In the genomic region with DNA sequence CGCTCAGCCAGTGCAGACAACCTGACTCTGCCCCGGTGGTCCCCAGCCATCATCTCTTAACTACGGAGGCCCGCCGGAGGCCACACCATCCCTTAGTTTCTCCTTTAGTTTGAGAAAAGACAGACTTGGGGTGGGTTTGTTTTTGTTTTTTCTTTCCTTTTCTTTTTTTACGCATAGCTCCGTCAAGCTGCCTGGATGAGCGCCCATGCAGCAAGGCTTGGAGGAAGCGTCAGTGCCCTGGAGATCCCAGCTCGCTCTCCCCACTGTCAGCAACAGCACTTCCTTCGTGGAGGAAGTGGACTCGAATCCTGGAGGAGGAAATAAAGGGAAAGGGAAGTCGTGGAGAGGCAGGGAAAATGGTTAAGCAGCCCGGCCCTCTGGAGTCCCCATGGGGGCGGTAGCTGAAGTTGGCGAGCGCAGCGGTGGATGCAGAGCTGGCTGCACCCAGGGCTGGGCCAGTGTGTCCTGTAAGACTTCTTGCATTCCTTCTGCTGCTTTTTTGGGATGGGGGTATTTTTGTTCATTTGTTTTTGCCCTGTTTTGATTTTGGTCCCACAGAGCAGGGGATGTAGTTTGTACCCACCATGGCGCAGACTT, we compare ENCODE assay signal across 19 cellular contexts. TPM values are rescaled to one million over a fixed set of nuclear protein-coding genes. Genes with fewer than 3 reads are reported as not detected.
A peak's percentile ranks its signal among the peaks of the same experiment; 100 is the strongest.
DNase-seq lines count a peak whose midpoint lies in the region; ATAC-seq and TF ChIP-seq lines count a peak whose summit lies in the region.
"Had no signal": no experiment of that assay in that cellular context is flagged by ENCODE, and none has a peak within 500 bp of the region (broad histone marks: within the 10 kb centered on the region; RNA-seq: fewer than 3 reads in every experiment).

No MANE protein-coding gene starts in this region.

- H3K4me1 Mint-ChIP-seq in GM23338 (peaks cover 7% of the 10 kb centered on the region), endothelial cell (ENCODE audit: unreplicated experiment) (peaks cover 16% of the 10 kb centered on the region), progenitor cell of endocrine pancreas (ENCODE audit: low read depth) (no peaks in the 10 kb centered on the region)

- no peak overlapping the region for H3K4me2 ChIP-seq in GM23338

- no peak for TF ChIP-seq CTCF in AG04450 (IDR thresholded peaks at IDR 0.05; ENCODE audit: low read depth, low read length)
- TF ChIP-seq CTCF in GM23338 (conservative IDR thresholded peaks at IDR 0.05; ENCODE audit: low read depth in 2 of 2) = no peak
- no peak for TF ChIP-seq CTCF in endothelial cell (IDR thresholded peaks at IDR 0.05; ENCODE audit: unreplicated experiment)
- no peak for TF ChIP-seq CTCF in progenitor cell of endocrine pancreas (IDR thresholded peaks at IDR 0.05; ENCODE audit: unreplicated experiment)

- H3K36me3 ChIP-seq in GM23338 (ENCODE audit: insufficient read depth) = no peaks in the 10 kb centered on the region

- H3K9me3 ChIP-seq in AG04450 (ENCODE audit: control insufficient read depth, insufficient read depth, low read length) = no peaks in the 10 kb centered on the region; the same call in 1 of the 2 replicates
- H3K9me3 ChIP-seq: SJSA1 had no signal

- H3F3A ChIP-seq in GM23338 (replicated peaks; ENCODE audit: low read depth) = no peaks in the 10 kb centered on the region

- H3K27ac Mint-ChIP-seq in GM23338 (no peak overlapping the region), endothelial cell (ENCODE audit: unreplicated experiment) (peak overlapping the region; percentile 71), progenitor cell of endocrine pancreas (peak overlapping the region; percentile 53)
- H3K27ac Mint-ChIP-seq: HFFc6 had no signal

- H2AFZ ChIP-seq in GM23338 = no peak overlapping the region

- POLR2A ChIA-PET in AG04450 (lab: Yijun Ruan, JAX) = interaction anchor here (0.6 kb wide), 1 partner anchor 478 kb away, joined by 3 read pairs; no protein-coding TSS in a partner anchor

- CTCF ChIA-PET in AG04450 (lab: Charles Lee) = no interaction called here

- H3K4me3 Mint-ChIP-seq in GM23338 (no peak overlapping the region), endothelial cell (ENCODE audit: unreplicated experiment) (peak overlapping the region; percentile 76), progenitor cell of endocrine pancreas (ENCODE audit: low read depth) (no peak overlapping the region)
- H3K4me3 Mint-ChIP-seq: HFFc6 had no signal

- H3K27me3 Mint-ChIP-seq in GM23338 (ENCODE audit: insufficient read depth, low read depth, poor library complexity) (peaks cover 6% of the 10 kb centered on the region), endothelial cell (ENCODE audit: unreplicated experiment) (peaks cover 9% of the 10 kb centered on the region), progenitor cell of endocrine pancreas (no peaks in the 10 kb centered on the region)

- DNase-seq in AG04450 (ENCODE audit: low read depth, low spot score) (no peak), GM23338 (ENCODE audit: low spot score) (no peak), endothelial cell (ENCODE audit: low spot score) (no peak), progenitor cell of endocrine pancreas (ENCODE audit: low spot score, unreplicated experiment) (no peak), Ammon's horn (ENCODE audit: low spot score) (no peak), NK-92 (lab: John Stamatoyannopoulos, UW; ENCODE audit: unreplicated experiment) (no peak)
- DNase-seq: DMS 273 treated with DMSO at 0.1 percent for 48 hours, GDM1, HFFc6, KG1, NCI-H1436, NCI-H2029 treated with DMSO at 0.1 percent for 48 hours, NCI-H2171 treated with DMSO at 0.1 percent for 48 hours, NCI-H510A treated with DMSO at 0.1 percent for 48 hours, NCI-H82 had no signal

- H3K9me2 ChIP-seq in GM23338 (ENCODE audit: insufficient read depth) = no peaks in the 10 kb centered on the region

- no peaks in the 10 kb centered on the region; the same call in 1 of the 2 replicates for H4K20me1 ChIP-seq in GM23338 (replicated peaks; ENCODE audit: insufficient read depth)

- H3K27ac ChIP-seq in AG04450 (ENCODE audit: low read depth, low read length) (peak overlapping the region; percentile 31), GM23338 (ENCODE audit: low read depth) (no peak overlapping the region)
- H3K27ac ChIP-seq: SJSA1 had no signal

- ATAC-seq in GM23338 (peak; percentile 19; the same call in 1 of the 3 replicates), GM21717 (IDR thresholded peaks at IDR 0.05; ENCODE audit: unreplicated experiment) (no peak)

- H3K9me3 Mint-ChIP-seq in GM23338 (no peaks in the 10 kb centered on the region), endothelial cell (ENCODE audit: unreplicated experiment) (no peaks in the 10 kb centered on the region), progenitor cell of endocrine pancreas (ENCODE audit: low read depth) (no peaks in the 10 kb centered on the region)
- H3K9me3 Mint-ChIP-seq: HFFc6 had no signal

- H3K4me3 ChIP-seq in AG04450 (ENCODE audit: low read depth, low read length) = no peak overlapping the region
- H3K4me3 ChIP-seq in GM23338 = no peak overlapping the region
- H3K4me3 ChIP-seq: SJSA1 had no signal

- peaks cover 20% of the 10 kb centered on the region for H3K36me3 Mint-ChIP-seq in GM23338 (ENCODE audit: low read depth)
- H3K36me3 Mint-ChIP-seq in endothelial cell (ENCODE audit: low read depth, unreplicated experiment) = peaks cover 29% of the 10 kb centered on the region
- peaks cover 17% of the 10 kb centered on the region for H3K36me3 Mint-ChIP-seq in progenitor cell of endocrine pancreas (ENCODE audit: insufficient read depth)

- H3K27me3 ChIP-seq in AG04450 (ENCODE audit: control insufficient read depth, insufficient read depth, low read length) (no peaks in the 10 kb centered on the region), GM23338 (ENCODE audit: insufficient read depth) (no peaks in the 10 kb centered on the region)
- H3K27me3 ChIP-seq: SJSA1 had no signal

- H3K79me2 ChIP-seq in GM23338 (replicated peaks; ENCODE audit: insufficient read depth) = no peaks in the 10 kb centered on the region

- H3K4me1 ChIP-seq in GM23338 (ENCODE audit: insufficient read depth) = peaks cover 4% of the 10 kb centered on the region; the same call in 1 of the 2 replicates

TF ChIP-seq in GM23338, 12 proteins besides CTCF, POLR2A, EP300 and RAD21 (continues in another document):
- TF ChIP-seq, protein P1, sequence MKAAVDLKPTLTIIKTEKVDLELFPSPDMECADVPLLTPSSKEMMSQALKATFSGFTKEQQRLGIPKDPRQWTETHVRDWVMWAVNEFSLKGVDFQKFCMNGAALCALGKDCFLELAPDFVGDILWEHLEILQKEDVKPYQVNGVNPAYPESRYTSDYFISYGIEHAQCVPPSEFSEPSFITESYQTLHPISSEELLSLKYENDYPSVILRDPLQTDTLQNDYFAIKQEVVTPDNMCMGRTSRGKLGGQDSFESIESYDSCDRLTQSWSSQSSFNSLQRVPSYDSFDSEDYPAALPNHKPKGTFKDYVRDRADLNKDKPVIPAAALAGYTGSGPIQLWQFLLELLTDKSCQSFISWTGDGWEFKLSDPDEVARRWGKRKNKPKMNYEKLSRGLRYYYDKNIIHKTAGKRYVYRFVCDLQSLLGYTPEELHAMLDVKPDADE (IDR thresholded peaks at IDR 0.05) = no peak
- TF ChIP-seq EZH2phosphoT487 (IDR thresholded peaks at IDR 0.05; ENCODE audit: unreplicated experiment) (no peak), POLR2AphosphoS5 (IDR thresholded peaks at IDR 0.05; ENCODE audit: low read depth) (no peak), EZH2 (IDR thresholded peaks at IDR 0.05; ENCODE audit: low read depth, unreplicated experiment) (no peak), ZNF114 (CRISPR knock-in tag; IDR thresholded peaks at IDR 0.05) (no peak), ZNF331 (CRISPR knock-in tag; IDR thresholded peaks at IDR 0.05; ENCODE audit: low read depth) (no peak), CREB1 (CRISPR knock-in tag; IDR thresholded peaks at IDR 0.05; ENCODE audit: low read depth) (no peak), NANOG (IDR thresholded peaks at IDR 0.05; ENCODE audit: borderline replicate concordance) (no peak), JUNB (IDR thresholded peaks at IDR 0.05; ENCODE audit: unreplicated experiment) (no peak), STAT1 (IDR thresholded peaks at IDR 0.05; ENCODE audit: unreplicated experiment) (no peak)
- TF ChIP-seq, protein P2, sequence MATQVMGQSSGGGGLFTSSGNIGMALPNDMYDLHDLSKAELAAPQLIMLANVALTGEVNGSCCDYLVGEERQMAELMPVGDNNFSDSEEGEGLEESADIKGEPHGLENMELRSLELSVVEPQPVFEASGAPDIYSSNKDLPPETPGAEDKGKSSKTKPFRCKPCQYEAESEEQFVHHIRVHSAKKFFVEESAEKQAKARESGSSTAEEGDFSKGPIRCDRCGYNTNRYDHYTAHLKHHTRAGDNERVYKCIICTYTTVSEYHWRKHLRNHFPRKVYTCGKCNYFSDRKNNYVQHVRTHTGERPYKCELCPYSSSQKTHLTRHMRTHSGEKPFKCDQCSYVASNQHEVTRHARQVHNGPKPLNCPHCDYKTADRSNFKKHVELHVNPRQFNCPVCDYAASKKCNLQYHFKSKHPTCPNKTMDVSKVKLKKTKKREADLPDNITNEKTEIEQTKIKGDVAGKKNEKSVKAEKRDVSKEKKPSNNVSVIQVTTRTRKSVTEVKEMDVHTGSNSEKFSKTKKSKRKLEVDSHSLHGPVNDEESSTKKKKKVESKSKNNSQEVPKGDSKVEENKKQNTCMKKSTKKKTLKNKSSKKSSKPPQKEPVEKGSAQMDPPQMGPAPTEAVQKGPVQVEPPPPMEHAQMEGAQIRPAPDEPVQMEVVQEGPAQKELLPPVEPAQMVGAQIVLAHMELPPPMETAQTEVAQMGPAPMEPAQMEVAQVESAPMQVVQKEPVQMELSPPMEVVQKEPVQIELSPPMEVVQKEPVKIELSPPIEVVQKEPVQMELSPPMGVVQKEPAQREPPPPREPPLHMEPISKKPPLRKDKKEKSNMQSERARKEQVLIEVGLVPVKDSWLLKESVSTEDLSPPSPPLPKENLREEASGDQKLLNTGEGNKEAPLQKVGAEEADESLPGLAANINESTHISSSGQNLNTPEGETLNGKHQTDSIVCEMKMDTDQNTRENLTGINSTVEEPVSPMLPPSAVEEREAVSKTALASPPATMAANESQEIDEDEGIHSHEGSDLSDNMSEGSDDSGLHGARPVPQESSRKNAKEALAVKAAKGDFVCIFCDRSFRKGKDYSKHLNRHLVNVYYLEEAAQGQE (IDR thresholded peaks at IDR 0.05; ENCODE audit: unreplicated experiment) = no peak

RNA-seq across cellular contexts. Expression of gene GJD4, which starts 35.9 kb away (rescaled TPM):
- polyA plus RNA-seq in AG04450 (2011; rRNA removed) (not detected in 2 replicates), GM23338 (2016; fragmentation: Nextera tagmentation; extraction: Ambion mirVana) (not detected in 2 replicates)
- not detected in 2 replicates for polyA minus RNA-seq in AG04450 (2011; rRNA and poly(A)+ RNA removed)
- total RNA-seq in GM23338 (2014; rRNA removed; shearing (Covaris generic)) = 0.35 TPM in 1 of 2 replicates, not detected in the other
- total RNA-seq in endothelial cell (ENCODE audit: unreplicated experiment) (not detected), progenitor cell of endocrine pancreas (0.24 TPM in 1 of 2 replicates, not detected in the other)
- total RNA-seq: H4, HFFc6 had no signal
- polyA plus RNA-seq: BJ had no signal
